In the genomic region with DNA sequence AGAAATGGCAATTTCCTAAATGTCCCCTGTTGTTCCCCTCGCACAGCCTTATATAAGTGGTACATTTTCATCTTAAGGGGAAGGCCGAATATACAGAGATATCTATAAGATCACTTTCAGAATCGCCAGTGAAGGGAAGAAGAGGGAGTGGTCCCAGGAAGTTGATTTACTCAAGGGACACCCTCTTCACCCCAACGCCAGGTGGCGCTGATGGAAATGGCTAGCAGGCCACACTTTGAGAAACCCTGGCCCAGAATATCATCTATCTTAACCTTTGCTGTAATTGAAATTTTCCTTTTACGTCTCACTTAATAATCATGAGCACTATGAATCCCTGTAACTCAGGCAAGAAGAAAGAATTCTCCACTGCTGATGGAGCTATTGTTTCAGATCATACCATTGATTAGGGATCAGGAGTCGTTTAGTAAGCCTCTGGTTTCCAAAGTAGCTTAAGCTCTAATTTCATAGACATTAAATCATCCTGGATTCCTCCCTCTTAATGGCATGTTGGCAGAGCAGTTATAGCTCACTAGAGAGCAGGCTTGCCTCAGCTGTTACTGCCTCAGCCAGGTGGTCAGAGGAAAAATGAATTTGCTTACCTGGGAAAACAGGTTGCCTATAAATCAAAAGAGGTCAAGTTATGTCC, we compare ENCODE assay signal across 8 cellular contexts.
A peak's percentile ranks its signal among the peaks of the same experiment; 100 is the strongest.
DNase-seq lines count a peak whose midpoint lies in the region; ATAC-seq and TF ChIP-seq lines count a peak whose summit lies in the region.

No MANE protein-coding gene starts in this region.

- intact Hi-C loops in mammary epithelial cell (cut with micrococcal nuclease) (loop anchor here (1.0 to 5.0 kb wide), 2 partner anchors 160 to 226 kb away; no protein-coding TSS in a partner anchor), tibial artery (cut with DNase I; ENCODE audit: low total_unique reads) (no loop called here)

- H3K4me3 Mint-ChIP-seq in neural progenitor cell = no peak overlapping the region

- H2AFZ ChIP-seq in mammary epithelial cell (ENCODE audit: low read depth, low read length) = peak overlapping the region; percentile 42
- H2AFZ ChIP-seq in neural progenitor cell (replicated peaks) = no peak overlapping the region

- H3K27ac Mint-ChIP-seq in neural progenitor cell = no peak overlapping the region

- H3K9me3 Mint-ChIP-seq in neural progenitor cell = peaks cover 12% of the 10 kb centered on the region

- H4K20me1 ChIP-seq in mammary epithelial cell (ENCODE audit: insufficient read depth, low read length) = no peaks in the 10 kb centered on the region
- no peaks in the 10 kb centered on the region for H4K20me1 ChIP-seq in neural progenitor cell (ENCODE audit: low read depth)

- peak; percentile 74 for ATAC-seq in HG02981 (IDR thresholded peaks at IDR 0.05; ENCODE audit: unreplicated experiment)

- H3K27ac ChIP-seq in mammary epithelial cell (ENCODE audit: insufficient read depth, low read depth, low read length) (no peak overlapping the region), neural progenitor cell (no peak overlapping the region), tibial artery (no peak overlapping the region)

- dilution Hi-C loops in mammary epithelial cell (cut with HindIII; ENCODE audit: low sequenced_read_pairs) = no loop called here

- H3K36me3 Mint-ChIP-seq in neural progenitor cell = no peaks in the 10 kb centered on the region

- H3K27me3 Mint-ChIP-seq in neural progenitor cell (ENCODE audit: insufficient read depth, low read depth) = no peaks in the 10 kb centered on the region

- 32% methylated on average over 4 of the region's 7 CpGs for WGBS in mammary epithelial cell (ENCODE audit: low coverage, missing lambda C conversion rate)

- H3F3A ChIP-seq in neural progenitor cell (ENCODE audit: low read depth) = no peaks in the 10 kb centered on the region

- H3K4me1 ChIP-seq in mammary epithelial cell (ENCODE audit: insufficient read depth, low read length) (no peaks in the 10 kb centered on the region), neural progenitor cell (no peaks in the 10 kb centered on the region), tibial artery (no peaks in the 10 kb centered on the region)

- H3K4me2 ChIP-seq in mammary epithelial cell (ENCODE audit: insufficient read depth, low read depth, low read length) = peak overlapping the region; percentile 32
- H3K4me2 ChIP-seq in neural progenitor cell = no peak overlapping the region

- H3K79me2 ChIP-seq in mammary epithelial cell (ENCODE audit: insufficient read depth, low read length) (no peaks in the 10 kb centered on the region), neural progenitor cell (ENCODE audit: low read depth) (no peaks in the 10 kb centered on the region)

- TF ChIP-seq CTCF in GM12864 (IDR thresholded peaks at IDR 0.05; ENCODE audit: low read depth, low read length, missing control alignments) (peak; percentile 56), mammary epithelial cell (conservative IDR thresholded peaks at IDR 0.05 in 1 of 2, IDR thresholded peaks at IDR 0.05 in 1 of 2; ENCODE audit: extremely low read depth in 1 of 2, insufficient read depth in 1 of 2, low read depth in 1 of 2, low read length in 2 of 2) (peak; percentile 75 to 87), neural progenitor cell (IDR thresholded peaks at IDR 0.05) (peak; percentile 68), tibial artery (IDR thresholded peaks at IDR 0.05) (no peak)

- H3K27me3 ChIP-seq in mammary epithelial cell (ENCODE audit: insufficient read depth, low read length) = no peaks in the 10 kb centered on the region
- H3K27me3 ChIP-seq in neural progenitor cell = no peaks in the 10 kb centered on the region
- no peaks in the 10 kb centered on the region for H3K27me3 ChIP-seq in tibial artery

- no TSS peak for BruUV-seq in mammary epithelial cell (replicated peaks; lab: Mats Ljungman, UMichigan)

- peak; percentile 7 for DNase-seq in AG08395 (ENCODE audit: low spot score)
- no peak for DNase-seq in GM12864 (ENCODE audit: low read depth)
- DNase-seq in NCI-H226 = peak; percentile 3
- peak; percentile 24 for DNase-seq in mammary epithelial cell
- DNase-seq in neural progenitor cell (ENCODE audit: low spot score) = peak; percentile 58
- DNase-seq in tibial artery = no peak
- DNase-seq in hepatic stellate cell (ENCODE audit: low spot score) = no peak

- H3K4me3 ChIP-seq in GM12864 (ENCODE audit: low read depth, low read length) = no peak overlapping the region
- H3K4me3 ChIP-seq in mammary epithelial cell (replicated peaks in 1 of 3; ENCODE audit: insufficient read depth in 1 of 3, low read depth in 2 of 3, low read length in 3 of 3) = no peak overlapping the region
- H3K4me3 ChIP-seq in neural progenitor cell = no peak overlapping the region
- no peak overlapping the region for H3K4me3 ChIP-seq in tibial artery

- in situ Hi-C loops in mammary epithelial cell (cut with MboI; ENCODE audit: low sequenced_read_pairs in 2 of 2) = loop anchor here in 1 of 2 donors (10.0 kb wide), 1 partner anchor 223 kb away; no protein-coding TSS in a partner anchor

- H3K9ac ChIP-seq in mammary epithelial cell (ENCODE audit: insufficient read depth, low read length) = no peak overlapping the region
- no peak overlapping the region for H3K9ac ChIP-seq in neural progenitor cell

- CTCF ChIA-PET in mammary epithelial cell (lab: Charles Lee; ENCODE audit: low non-redundant PET) = interaction anchor here (0.8 kb wide), 1 partner anchor 226 kb away, joined by 5 read pairs; no protein-coding TSS in a partner anchor

- H3K4me1 Mint-ChIP-seq in neural progenitor cell = no peaks in the 10 kb centered on the region

- no peaks in the 10 kb centered on the region for H3K9me3 ChIP-seq in mammary epithelial cell (replicated peaks; ENCODE audit: insufficient read depth, low read length)
- no peaks in the 10 kb centered on the region for H3K9me3 ChIP-seq in neural progenitor cell (ENCODE audit: low read depth)
- H3K9me3 ChIP-seq in tibial artery = no peaks in the 10 kb centered on the region

- H3K36me3 ChIP-seq in mammary epithelial cell (ENCODE audit: insufficient read depth, low read length) (no peaks in the 10 kb centered on the region), neural progenitor cell (no peaks in the 10 kb centered on the region), tibial artery (no peaks in the 10 kb centered on the region)

Comparison
In these comparisons a context has a peak if more than half of its experiments do, and no peak if none do; other contexts are left out.
1. DNase-seq: peak in AG08395 (single experiment), NCI-H226 (single experiment), mammary epithelial cell (single experiment) and neural progenitor cell (single experiment); none in GM12864 (single experiment), tibial artery (0 of 2) and hepatic stellate cell (single experiment).
2. CTCF ChIP-seq: peak in GM12864 (single experiment), mammary epithelial cell (2 of 2) and neural progenitor cell (single experiment); none in tibial artery (0 of 2).